9 cellular contexts compared by ENCODE assay signal in the genomic region with DNA sequence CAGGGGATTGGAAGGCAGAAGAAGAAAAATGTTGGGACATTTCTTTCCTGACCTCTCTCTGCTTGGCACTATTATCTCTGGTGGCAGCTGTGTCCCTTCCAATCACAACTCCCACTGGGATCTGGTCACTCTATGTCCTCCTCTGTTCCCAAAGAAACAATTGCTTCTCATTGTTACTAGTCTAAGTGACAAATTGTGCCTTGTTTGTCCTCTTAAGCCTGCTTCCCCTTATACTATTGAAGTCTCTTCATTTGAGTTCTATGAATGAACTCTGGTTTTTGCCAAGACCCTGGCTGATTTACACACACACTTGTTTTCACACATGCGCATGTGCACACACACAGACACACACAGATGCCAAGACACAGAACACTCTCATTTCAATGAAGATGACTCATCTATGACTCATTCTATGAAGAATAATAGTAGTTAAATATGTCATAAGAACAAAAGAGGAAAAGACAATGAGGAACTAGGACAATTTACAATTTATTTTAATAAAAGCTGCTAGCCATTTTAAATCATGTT.
DNase-seq lines count a peak whose midpoint lies in the region; ATAC-seq and TF ChIP-seq lines count a peak whose summit lies in the region.
"Had no signal": no experiment of that assay in that cellular context is flagged by ENCODE, and none has a peak within 500 bp of the region (broad histone marks: within the 10 kb centered on the region; RNA-seq: fewer than 3 reads in every experiment).

No MANE protein-coding gene starts in this region.

- DNase-seq in HL-60 (ENCODE audit: low read depth in 1 of 2, low spot score in 1 of 2): peak; percentile 34 to 38
- peak in 57 of 61 donors; percentile 0 to 96 (median 75) for DNase-seq in caudate nucleus (lab: John Stamatoyannopoulos, UW)
- peak; percentile 64 for DNase-seq in occipital lobe (lab: John Stamatoyannopoulos, UW)
- DNase-seq in UCSD-AML1 (lab: John Stamatoyannopoulos, UW; ENCODE audit: unreplicated experiment): no peak
- DNase-seq: activated CD4-positive, CD25-positive, alpha-beta regulatory T cell treated with anti-CD3 and anti-CD28 coated beads, Interleukin-2, amount 50 U/mL, for 72 hours had no signal

- no peak overlapping the region for H3K27ac ChIP-seq in HL-60 (replicated peaks)
- H3K27ac ChIP-seq in caudate nucleus (ENCODE audit: low read depth, low read length): peak overlapping the region; percentile 72

- no peak overlapping the region for H3K4me3 ChIP-seq in HL-60 (replicated peaks; ENCODE audit: insufficient read depth, low read length)

- no peaks in the 10 kb centered on the region for H3K27me3 ChIP-seq in HL-60 (ENCODE audit: insufficient read depth, poor library complexity, severe bottlenecking)

- ATAC-seq in GM18873 (IDR thresholded peaks at IDR 0.05; ENCODE audit: low FRiP score, unreplicated experiment) (peak; percentile 68), HG03025 (IDR thresholded peaks at IDR 0.05; ENCODE audit: low FRiP score, unreplicated experiment) (no peak), GM19467 (IDR thresholded peaks at IDR 0.05; ENCODE audit: unreplicated experiment) (no peak), GM19455 (IDR thresholded peaks at IDR 0.05; ENCODE audit: unreplicated experiment) (no peak)

- no peak for TF ChIP-seq CTCF in HL-60 (IDR thresholded peaks at IDR 0.05; ENCODE audit: insufficient read depth, low read length)
